In genomic region chr1:3856923-3857790, GRCh38 we compare ENCODE assay signal across 8 cellular contexts. TPM values are rescaled to one million over a fixed set of nuclear protein-coding genes. Genes with fewer than 3 reads are reported as not detected.
DNase-seq lines count a peak whose midpoint lies in the region; ATAC-seq and TF ChIP-seq lines count a peak whose summit lies in the region.

TSS of gene CEP104 (minus strand) at chr1:3857211. CDS start at chr1:3852407, 4,804 bp downstream.
TSS of gene DFFB (plus strand) at chr1:3857476. CDS start at chr1:3857604, 128 bp downstream.

- peak; percentile 58 for TF ChIP-seq CTCF in endodermal cell (conservative IDR thresholded peaks at IDR 0.05)

- peaks cover 6% of the 10 kb centered on the region for H3K4me1 ChIP-seq in endodermal cell (ENCODE audit: control insufficient read depth, insufficient read depth, low read length)

- H3K36me3 Mint-ChIP-seq in activated CD8-positive, alpha-beta memory T cell treated with anti-CD3 and anti-CD28 coated beads, Interleukin-2, amount 10 ng/mL, durations not matched to agents 7 days and 5 days = peaks cover 2% of the 10 kb centered on the region
- peaks cover 5% of the 10 kb centered on the region for H3K36me3 Mint-ChIP-seq in endodermal cell (ENCODE audit: low read depth)

- no peaks in the 10 kb centered on the region for H3K9me3 ChIP-seq in endodermal cell (ENCODE audit: control insufficient read depth, low read length)

- peak within 1 kb of the TSS; percentile 87 for H3K4me3 ChIP-seq in endodermal cell (ENCODE audit: low read length)

- H3K36me3 ChIP-seq in endodermal cell (ENCODE audit: control insufficient read depth, insufficient read depth, low read length) = no peaks in the 10 kb centered on the region

- ATAC-seq in GM19468 (IDR thresholded peaks at IDR 0.05; ENCODE audit: extremely low read depth, unreplicated experiment) = peak; percentile 99
- peak; percentile 98 for ATAC-seq in activated CD8-positive, alpha-beta memory T cell treated with anti-CD3 and anti-CD28 coated beads, Interleukin-2, amount 10 ng/mL, durations not matched to agents 7 days and 5 days

- no peak within 1 kb of the TSS for H3K27ac ChIP-seq in endodermal cell (ENCODE audit: low read depth, low read length)

- no peaks in the 10 kb centered on the region for H3K9me3 Mint-ChIP-seq in activated CD8-positive, alpha-beta memory T cell treated with anti-CD3 and anti-CD28 coated beads, Interleukin-2, amount 10 ng/mL, durations not matched to agents 7 days and 5 days (ENCODE audit: low read depth)
- H3K9me3 Mint-ChIP-seq in endodermal cell = no peaks in the 10 kb centered on the region

- H3K27ac Mint-ChIP-seq in activated CD8-positive, alpha-beta memory T cell treated with anti-CD3 and anti-CD28 coated beads, Interleukin-2, amount 10 ng/mL, durations not matched to agents 7 days and 5 days = peak within 1 kb of the TSS; percentile 91
- peak within 1 kb of the TSS; percentile 88 for H3K27ac Mint-ChIP-seq in endodermal cell

- peak within 1 kb of the TSS; percentile 93 for H3K4me3 Mint-ChIP-seq in activated CD8-positive, alpha-beta memory T cell treated with anti-CD3 and anti-CD28 coated beads, Interleukin-2, amount 10 ng/mL, durations not matched to agents 7 days and 5 days
- peak within 1 kb of the TSS; percentile 85 for H3K4me3 Mint-ChIP-seq in endodermal cell

- H3K27me3 Mint-ChIP-seq in activated CD8-positive, alpha-beta memory T cell treated with anti-CD3 and anti-CD28 coated beads, Interleukin-2, amount 10 ng/mL, durations not matched to agents 7 days and 5 days = no peaks in the 10 kb centered on the region
- H3K27me3 Mint-ChIP-seq in endodermal cell (ENCODE audit: insufficient read depth) = peaks cover 3% of the 10 kb centered on the region

- H3K27me3 ChIP-seq in endodermal cell (ENCODE audit: control insufficient read depth, insufficient read depth, low read length, poor library complexity, severe bottlenecking) = no peaks in the 10 kb centered on the region

- DNase-seq in COLO829 (ENCODE audit: low spot score) (peak; percentile 92), HS-5 (ENCODE audit: low read depth) (peak; percentile 73), NOMO-1 treated with dmso at 0.1 percent for 144 hours (lab: John Stamatoyannopoulos, UW; ENCODE audit: unreplicated experiment) (peak; percentile 74), endodermal cell (peak; percentile 99), mesenteric fat pad (ENCODE audit: low spot score) (peak; percentile 96)
- DNase-seq in activated CD8-positive, alpha-beta memory T cell treated with anti-CD3 and anti-CD28 coated beads, Interleukin-2, amount 10 ng/mL, durations not matched to agents 7 days and 5 days = peak; percentile 98
- DNase-seq in stimulated activated CD8-positive, alpha-beta memory T cell treated with anti-CD3 and anti-CD28 coated beads, Interleukin-15, amount 100 ng/mL, for 24 hours (ENCODE audit: low read depth) = peak; percentile 92

- WGBS in endodermal cell (ENCODE audit: insufficient coverage in 1 of 2, insufficient read length in 1 of 2), 2 experiments = 0 to 1% methylated on average over 14 to 73 of the region's 73 CpGs

- H3K4me1 Mint-ChIP-seq in activated CD8-positive, alpha-beta memory T cell treated with anti-CD3 and anti-CD28 coated beads, Interleukin-2, amount 10 ng/mL, durations not matched to agents 7 days and 5 days = peaks cover 29% of the 10 kb centered on the region
- peaks cover 10% of the 10 kb centered on the region for H3K4me1 Mint-ChIP-seq in endodermal cell

- CTCF ChIA-PET in activated CD8-positive, alpha-beta memory T cell treated with anti-CD3 and anti-CD28 coated beads, Interleukin-2, amount 10 ng/mL, durations not matched to agents 7 days and 5 days (lab: Charles Lee) = interaction anchor here (0.8 to 3.6 kb wide), 14 partner anchors 10 to 364 kb away, joined by 3 to 20 read pairs (median 4); partner anchors contain the start of gene C1orf174

- peak within 1 kb of the TSS; percentile 55 for H3K9ac ChIP-seq in endodermal cell (ENCODE audit: extremely low read depth, low read length, poor library complexity, severe bottlenecking)

RNA-seq across cellular contexts. Expression of gene CEP104, which starts in this region (rescaled TPM):
- total RNA-seq in activated CD8-positive, alpha-beta memory T cell treated with anti-CD3 and anti-CD28 coated beads, Interleukin-2, amount 10 ng/mL, durations not matched to agents 7 days and 5 days = 10 to 100 TPM; 45.0 to 52.2 TPM
- total RNA-seq in endodermal cell (10 to 100 TPM; 34.2 to 47.5 TPM), mesenteric fat pad (45.0 TPM)
- 24.2 TPM for polyA plus RNA-seq in endodermal cell (2013, experiment 1 of 2)
- polyA plus RNA-seq in endodermal cell (2013, experiment 2 of 2) = 18.7 TPM

RNA-seq across cellular contexts. Expression of gene DFFB, which starts in this region (rescaled TPM):
- 10 to 100 TPM; 11.5 to 13.9 TPM for total RNA-seq in activated CD8-positive, alpha-beta memory T cell treated with anti-CD3 and anti-CD28 coated beads, Interleukin-2, amount 10 ng/mL, durations not matched to agents 7 days and 5 days
- total RNA-seq in endodermal cell = 1 to 10 TPM; 7.2 to 7.6 TPM
- 6.5 TPM for polyA plus RNA-seq in endodermal cell (2013, experiment 1 of 2)
- polyA plus RNA-seq in endodermal cell (2013, experiment 2 of 2) = 6.5 TPM
- total RNA-seq in mesenteric fat pad = 4.4 TPM
